23 cellular contexts compared by ENCODE assay signal in the genomic region with DNA sequence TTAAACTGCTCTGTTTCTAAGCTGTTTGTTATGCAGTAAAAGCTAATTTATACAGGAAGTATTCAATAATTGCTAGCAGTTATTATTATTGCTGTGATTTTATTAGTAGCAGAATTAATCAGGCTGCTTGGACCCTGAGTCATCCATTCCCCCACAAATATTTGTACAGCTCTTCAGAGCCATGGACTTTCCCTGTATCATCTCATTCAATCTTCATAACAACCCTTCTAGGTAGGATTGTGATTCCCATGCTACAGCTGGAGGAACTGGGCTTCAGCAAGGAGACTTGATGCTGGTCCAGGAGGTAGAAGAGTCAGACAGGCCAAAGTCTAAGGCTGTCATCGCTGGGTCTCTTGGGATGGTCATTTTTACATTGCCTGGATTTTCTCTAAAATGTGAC.
"Had no signal": no experiment of that assay in that cellular context is flagged by ENCODE, and none has a peak within 500 bp of the region (broad histone marks: within the 10 kb centered on the region; RNA-seq: fewer than 3 reads in every experiment).

No MANE protein-coding gene starts in this region.

- H3K4me3 ChIP-seq: colonic mucosa, esophagus squamous epithelium, heart right ventricle, left lung, lower lobe of right lung, right atrium auricular region, tibial nerve had no signal

- ATAC-seq: heart right ventricle, left lung, lower lobe of right lung, natural killer cell had no signal

- H3K4me1 ChIP-seq: colonic mucosa, esophagus squamous epithelium, heart right ventricle, left lung, lower lobe of right lung, right atrium auricular region, tibial nerve had no signal

- DNase-seq: activated CD4-positive, alpha-beta memory T cell treated with anti-CD3 and anti-CD28 coated beads for 36 hours; activated CD4-positive, alpha-beta T cell treated with anti-CD3 and anti-CD28 coated beads, Interleukin-2, amount 10 ng/mL, durations not matched to agents 24 days and 14 days; activated CD4-positive, CD25-positive, alpha-beta regulatory T cell treated with anti-CD3 and anti-CD28 coated beads, Interleukin-2, amount 50 U/mL, for 72 hours; activated CD8-positive, alpha-beta memory T cell treated with anti-CD3 and anti-CD28 coated beads, Interleukin-2, amount 50 U/mL, for 48 hours; activated gamma-delta T cell; activated naive CD4-positive, alpha-beta T cell treated with anti-CD3 and anti-CD28 coated beads, Interleukin-2, amount 10 ng/mL, durations not matched to agents 7 days and 5 days; activated naive CD8-positive, alpha-beta T cell treated with anti-CD3 and anti-CD28 coated beads, Interleukin-2, amount 10 ng/mL, durations not matched to agents 7 days and 5 days; activated T-cell treated with anti-CD3 and anti-CD28 coated beads, Interleukin-2, amount 50 U/mL, for 24 hours; amniotic stem cell; colonic mucosa; effector CD8-positive, alpha-beta T cell; esophagus squamous epithelium; foreskin melanocyte; heart right ventricle; left lung; lower lobe of right lung; mesendoderm; natural killer cell; stimulated activated CD4-positive, alpha-beta T cell treated with anti-CD3 and anti-CD28 coated beads, Interleukin-2, amount 100 ng/mL, for 48 hours; stimulated activated naive CD4-positive, alpha-beta T cell treated with Interleukin-2 at 50 U/mL for 16 hours had no signal

- H3K36me3 ChIP-seq: colonic mucosa, esophagus squamous epithelium, heart right ventricle, left lung, lower lobe of right lung, right atrium auricular region, tibial nerve had no signal

- H3K9me3 ChIP-seq: colonic mucosa, esophagus squamous epithelium, left lung, lower lobe of right lung, right atrium auricular region, tibial nerve had no signal

- H3K27me3 ChIP-seq: colonic mucosa, right atrium auricular region, tibial nerve had no signal

- H3K27ac ChIP-seq: colonic mucosa, epithelial cell of prostate, esophagus squamous epithelium, heart right ventricle, left lung, lower lobe of right lung, right atrium auricular region, tibial nerve had no signal
